In the genomic region with DNA sequence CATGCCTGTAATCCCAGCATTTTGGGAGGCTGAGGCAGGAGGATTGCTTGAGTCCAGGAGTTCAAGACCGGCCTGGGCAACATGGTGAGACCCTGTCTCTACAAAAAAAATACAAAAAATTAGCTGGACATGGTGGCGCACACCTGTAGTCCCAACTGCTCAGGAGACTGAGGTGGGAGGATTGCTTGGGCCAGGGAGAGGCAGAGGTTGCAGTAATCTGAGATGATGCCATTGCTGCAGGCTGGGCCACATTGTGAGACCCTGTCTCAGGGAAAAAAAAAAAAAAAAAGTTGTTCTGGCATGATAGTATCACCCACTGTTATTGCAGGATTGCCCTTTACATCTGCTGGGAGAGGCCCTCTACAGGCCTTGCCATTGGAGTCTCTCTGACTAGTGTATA, we compare ENCODE assay signal across 14 cellular contexts. TPM values are rescaled to one million over a fixed set of nuclear protein-coding genes. Genes with fewer than 3 reads are reported as not detected.
A peak's percentile ranks its signal among the peaks of the same experiment; 100 is the strongest.
DNase-seq lines count a peak whose midpoint lies in the region; ATAC-seq and TF ChIP-seq lines count a peak whose summit lies in the region.
"Had no signal": no experiment of that assay in that cellular context is flagged by ENCODE, and none has a peak within 500 bp of the region (broad histone marks: within the 10 kb centered on the region; RNA-seq: fewer than 3 reads in every experiment).

No MANE protein-coding gene starts in this region.

- H3K27me3 ChIP-seq in CD4-positive, CD25-positive, alpha-beta regulatory T cell (ENCODE audit: control insufficient read depth, insufficient read depth, low read length): no peaks in the 10 kb centered on the region
- H3K27me3 ChIP-seq in RWPE2 (ENCODE audit: insufficient read depth, poor library complexity, severe bottlenecking) (no peaks in the 10 kb centered on the region), mesenchymal stem cell (ENCODE audit: control insufficient read depth in 1 of 2, insufficient read depth in 1 of 2, low read length in 2 of 2) (no peaks in the 10 kb centered on the region), MM.1S (replicated peaks; ENCODE audit: insufficient read depth, low read length) (no peaks in the 10 kb centered on the region)

- peaks cover 17% of the 10 kb centered on the region for H3K36me3 Mint-ChIP-seq in CD4-positive, CD25-positive, alpha-beta regulatory T cell

- no peak overlapping the region for H2BK12ac ChIP-seq in mesenchymal stem cell (ENCODE audit: low read length in 2 of 2)

- peaks cover 29 to 49% (median 34%) of the 10 kb centered on the region in 4 donors for H3K4me1 Mint-ChIP-seq in CD4-positive, CD25-positive, alpha-beta regulatory T cell

- no peaks in the 10 kb centered on the region for H3K9me3 ChIP-seq in CD4-positive, CD25-positive, alpha-beta regulatory T cell (ENCODE audit: control insufficient read depth in 2 of 2, low read length in 2 of 2)
- H3K9me3 ChIP-seq in HEK293 (ENCODE audit: control insufficient read depth, insufficient read depth, low read depth, low read length) (no peaks in the 10 kb centered on the region), RWPE2 (ENCODE audit: severe bottlenecking) (no peaks in the 10 kb centered on the region), mesenchymal stem cell (ENCODE audit: control insufficient read depth, low read length) (no peaks in the 10 kb centered on the region), MM.1S (replicated peaks; ENCODE audit: insufficient read depth, low read length) (no peaks in the 10 kb centered on the region)

- no peak overlapping the region for H3K14ac ChIP-seq in mesenchymal stem cell (ENCODE audit: low read length in 2 of 2)

- ATAC-seq in CD4-positive, CD25-positive, alpha-beta regulatory T cell (ENCODE audit: low read depth in 2 of 2): no peak
- no peak for ATAC-seq in RWPE2 (ENCODE audit: low read depth)
- ATAC-seq in GM18502 (IDR thresholded peaks at IDR 0.05; ENCODE audit: poor library complexity, unreplicated experiment): no peak

- H4K8ac ChIP-seq in mesenchymal stem cell (ENCODE audit: low read length): no peak overlapping the region

- H3K36me3 ChIP-seq in CD4-positive, CD25-positive, alpha-beta regulatory T cell (ENCODE audit: control insufficient read depth, insufficient read depth, low read length): peaks cover 34% of the 10 kb centered on the region
- H3K36me3 ChIP-seq in HEK293 (ENCODE audit: control insufficient read depth in 2 of 2, insufficient read depth in 1 of 2, low read length in 2 of 2) (peaks cover 30 to 45% of the 10 kb centered on the region in 2 experiments), RWPE2 (ENCODE audit: low read depth) (peaks cover 50% of the 10 kb centered on the region), mesenchymal stem cell (ENCODE audit: control insufficient read depth in 1 of 2, insufficient read depth in 2 of 2, low read depth in 1 of 2, low read length in 2 of 2) (peaks cover 19 to 46% of the 10 kb centered on the region in 2 experiments), MM.1S (replicated peaks; ENCODE audit: insufficient read depth, low read length) (peaks cover 12% of the 10 kb centered on the region)

- H2AK5ac ChIP-seq in mesenchymal stem cell (ENCODE audit: low read length, severe bottlenecking): no peak overlapping the region

- no peak overlapping the region for H2BK15ac ChIP-seq in mesenchymal stem cell (ENCODE audit: low read depth, poor library complexity, severe bottlenecking)

- CTCF ChIA-PET in HEK293 (lab: Yijun Ruan, JAX): no interaction called here

- H3K9ac ChIP-seq in mesenchymal stem cell (ENCODE audit: low read length) (no peak overlapping the region), MM.1S (ENCODE audit: low read length) (no peak overlapping the region)

- no peak overlapping the region for H3K4me3 ChIP-seq in CD4-positive, CD25-positive, alpha-beta regulatory T cell (ENCODE audit: low read depth, low read length)
- no peak overlapping the region for H3K4me3 ChIP-seq in HEK293 (ENCODE audit: low read depth, low read length)
- H3K4me3 ChIP-seq in RWPE2 (ENCODE audit: severe bottlenecking): no peak overlapping the region
- no peak overlapping the region for H3K4me3 ChIP-seq in mesenchymal stem cell (ENCODE audit: insufficient read depth in 1 of 2, low read depth in 1 of 2, low read length in 2 of 2)
- no peak overlapping the region for H3K4me3 ChIP-seq in MM.1S (ENCODE audit: low read length)
- H3K4me3 ChIP-seq: K562 had no signal

- no peak for DNase-seq in CD4-positive, CD25-positive, alpha-beta regulatory T cell
- DNase-seq in RWPE2 (ENCODE audit: low spot score) (no peak), mesenchymal stem cell (no peak), NCI-H2029 (lab: John Stamatoyannopoulos, UW) (no peak), MM.1S (no peak)
- DNase-seq: ACHN, H7, NCI-H1092, NCI-H446, NCI-H748 treated with DMSO at 0.1 percent for 48 hours, SHP77 had no signal

- no peak overlapping the region for H3K18ac ChIP-seq in mesenchymal stem cell (ENCODE audit: low read depth in 1 of 2, low read length in 2 of 2)

- H3K27ac Mint-ChIP-seq in CD4-positive, CD25-positive, alpha-beta regulatory T cell: peak overlapping the region in 2 of 3 donors; percentile 23 to 48

- 100% methylated on average over 2 of the region's 2 CpGs for WGBS in mesenchymal stem cell

- no peaks in the 10 kb centered on the region for H3K27me3 Mint-ChIP-seq in CD4-positive, CD25-positive, alpha-beta regulatory T cell

- H3K4me2 ChIP-seq in mesenchymal stem cell (ENCODE audit: low read length, poor library complexity, severe bottlenecking) (no peak overlapping the region), MM.1S (ENCODE audit: low read depth, low read length) (no peak overlapping the region)

- POLR2A ChIA-PET in HEK293 (lab: Yijun Ruan, JAX): interaction anchor here (0.6 kb wide), 1 partner anchor 14 kb away, joined by 3 read pairs; no protein-coding TSS in a partner anchor

- no peak overlapping the region for H3K4ac ChIP-seq in mesenchymal stem cell (ENCODE audit: low read depth in 1 of 2, low read length in 2 of 2)

- TF ChIP-seq CTCF in HEK293 (tag by site-specific recombination; IDR thresholded peaks at IDR 0.05) (no peak), RWPE2 (IDR thresholded peaks at IDR 0.05; ENCODE audit: poor library complexity, severe bottlenecking) (no peak), MM.1S (IDR thresholded peaks at IDR 0.05; ENCODE audit: low read length) (no peak)

- no peak overlapping the region for H4K91ac ChIP-seq in mesenchymal stem cell (ENCODE audit: low read length)

- H2BK5ac ChIP-seq in mesenchymal stem cell (ENCODE audit: low read depth, low read length, poor library complexity, severe bottlenecking): no peak overlapping the region

- H3K27ac ChIP-seq in CD4-positive, CD25-positive, alpha-beta regulatory T cell (ENCODE audit: insufficient read depth, low read length, poor library complexity, severe bottlenecking): no peak overlapping the region
- H3K27ac ChIP-seq in HEK293 (ENCODE audit: extremely low read depth, low read depth, low read length): no peak overlapping the region
- H3K27ac ChIP-seq in RWPE2 (ENCODE audit: poor library complexity, severe bottlenecking): peak overlapping the region; percentile 92
- H3K27ac ChIP-seq in mesenchymal stem cell (ENCODE audit: low read length, poor library complexity, severe bottlenecking): peak overlapping the region; percentile 33
- no peak overlapping the region for H3K27ac ChIP-seq in MM.1S (ENCODE audit: low read length)

- no peaks in the 10 kb centered on the region for H3F3A ChIP-seq in MM.1S (ENCODE audit: insufficient read depth, low read length)

- H3K4me3 Mint-ChIP-seq in CD4-positive, CD25-positive, alpha-beta regulatory T cell: no peak overlapping the region

- no peak overlapping the region for H2AFZ ChIP-seq in mesenchymal stem cell (ENCODE audit: low read depth, low read length)
- no peak overlapping the region for H2AFZ ChIP-seq in MM.1S (ENCODE audit: low read length)

- peaks cover 4% of the 10 kb centered on the region for H3K4me1 ChIP-seq in CD4-positive, CD25-positive, alpha-beta regulatory T cell (ENCODE audit: control insufficient read depth, insufficient read depth, low read length, poor library complexity, severe bottlenecking)
- H3K4me1 ChIP-seq in HEK293 (ENCODE audit: control insufficient read depth, insufficient read depth, low read length) (peaks cover 18% of the 10 kb centered on the region), RWPE2 (ENCODE audit: insufficient read depth, poor library complexity, severe bottlenecking) (peaks cover 50% of the 10 kb centered on the region), mesenchymal stem cell (ENCODE audit: control insufficient read depth, insufficient read depth, low read depth, low read length) (peaks cover 11% of the 10 kb centered on the region), MM.1S (ENCODE audit: low read length) (no peaks in the 10 kb centered on the region)

- H3K23ac ChIP-seq in mesenchymal stem cell (ENCODE audit: low read length in 2 of 2): no peak overlapping the region

- H4K20me1 ChIP-seq in MM.1S (ENCODE audit: insufficient read depth, low read length): 0 out of 2 replicates have a peak, but pooled peaks cover 6% of the 10 kb centered on the region

- H3K79me2 ChIP-seq in MM.1S (ENCODE audit: low read length): peaks cover 46% of the 10 kb centered on the region

- H3K9me3 Mint-ChIP-seq in CD4-positive, CD25-positive, alpha-beta regulatory T cell: no peaks in the 10 kb centered on the region

- H3K9me2 ChIP-seq in MM.1S (replicated peaks; ENCODE audit: insufficient read depth, low read length): no peaks in the 10 kb centered on the region

- peaks cover 9% of the 10 kb centered on the region for H3K79me1 ChIP-seq in mesenchymal stem cell (replicated peaks; ENCODE audit: low read length, poor library complexity, severe bottlenecking)

- H2BK120ac ChIP-seq in mesenchymal stem cell (ENCODE audit: low read depth, low read length): no peak overlapping the region

TF ChIP-seq in HEK293, 187 proteins besides CTCF, POLR2A, EP300 and RAD21 (continues in another document):
- no peak for TF ChIP-seq GFI1B (tag by site-specific recombination; IDR thresholded peaks at IDR 0.05)
- no peak for TF ChIP-seq ZNF585B (tag by site-specific recombination; IDR thresholded peaks at IDR 0.05)
- TF ChIP-seq ZNF274 (IDR thresholded peaks at IDR 0.05; ENCODE audit: low read length): no peak
- TF ChIP-seq ZNF274 (tag by site-specific recombination; IDR thresholded peaks at IDR 0.05; ENCODE audit: borderline replicate concordance): no peak
- peak; percentile 64; the same call in 1 of the 2 replicates for TF ChIP-seq ZNF121 (tag by site-specific recombination; IDR thresholded peaks at IDR 0.05)
- no peak for TF ChIP-seq ZNF664 (tag by site-specific recombination; IDR thresholded peaks at IDR 0.05)
- TF ChIP-seq ZNF658 (tag by site-specific recombination; IDR thresholded peaks at IDR 0.05): no peak

RNA-seq across cellular contexts. Expression of gene ATXN10, which starts 18.4 kb away (rescaled TPM):
- total RNA-seq in CD4-positive, CD25-positive, alpha-beta regulatory T cell: 61.7 TPM
- polyA plus RNA-seq in CD4-positive, CD25-positive, alpha-beta regulatory T cell: 100 to 1,000 TPM in 2 of 4 donors, 10 to 100 TPM in 2; 70.3 to 107 (median 90.6) TPM
- 56.6 TPM for polyA plus RNA-seq in mesenchymal stem cell (2013, experiment 1 of 2)
- polyA plus RNA-seq in mesenchymal stem cell (2013, experiment 2 of 2): 60.4 TPM

Comparison
In these comparisons a context has a peak if more than half of its experiments do, and no peak if none do; other contexts are left out.
1. H3K27ac ChIP-seq: peak in RWPE2 (single experiment) and mesenchymal stem cell (single experiment); none in CD4-positive, CD25-positive, alpha-beta regulatory T cell (single experiment), HEK293 (single experiment) and MM.1S (single experiment).